ENCODE assay signal across 20 cellular contexts in genomic region chr1:9985001-9985400, GRCh38. TPM values are rescaled to one million over a fixed set of nuclear protein-coding genes. Genes with fewer than 3 reads are reported as not detected.
DNase-seq lines count a peak whose midpoint lies in the region; ATAC-seq, FAIRE-seq and TF ChIP-seq lines count a peak whose summit lies in the region.
"Had no signal": no experiment of that assay in that cellular context is flagged by ENCODE, and none has a peak within 500 bp of the region (broad histone marks: within the 10 kb centered on the region; RNA-seq: fewer than 3 reads in every experiment).

No MANE protein-coding gene starts in this region.

- ATAC-seq in HepG2 (no peak), right lobe of liver (no peak), left lung (peak; percentile 69)
- ATAC-seq: CD8-positive, alpha-beta T cell; HCT116 had no signal

- CTCF ChIA-PET in HepG2 (lab: Yijun Ruan, JAX; ENCODE audit: low intra/inter-chr PET ratio, low total read pairs) = no interaction called here
- CTCF ChIA-PET in CD4-positive, alpha-beta memory T cell (lab: Charles Lee; ENCODE audit: partially characterized antibody) = interaction anchor here (0.6 kb wide), 1 partner anchor 182 kb away, joined by 3 read pairs; no protein-coding TSS in a partner anchor

- DNase-seq in HepG2 (ENCODE audit: low spot score) (no peak), right lobe of liver (no peak), choroid plexus epithelial cell (ENCODE audit: low read depth) (peak; percentile 77), left lung (no peak), dermis blood vessel endothelial cell (no peak), activated gamma-delta T cell treated with Interleukin-2 at 50 U/mL for 16 hours (no peak), HUDEP-2 (lab: John Stamatoyannopoulos, UW; ENCODE audit: unreplicated experiment in 76 of 76) (no peak)
- no peak for DNase-seq in CD4-positive, alpha-beta memory T cell
- DNase-seq: ACHN; BE2C; CD8-positive, alpha-beta T cell; GM23248; KBM-7; NCI-H146; NCI-H2107; SHP77 treated with DMSO at 0.1 percent for 48 hours had no signal

- no TSS peak for BruUV-seq in HepG2 (replicated peaks; lab: Mats Ljungman, UMichigan)

- no peak overlapping the region for H3K27ac Mint-ChIP-seq in CD4-positive, alpha-beta memory T cell
- H3K27ac Mint-ChIP-seq: CD8-positive, alpha-beta T cell had no signal

- intact Hi-C loops in HepG2 (cut with micrococcal nuclease; ENCODE audit: unreplicated experiment) = no loop called here
- intact Hi-C loops in right lobe of liver (cut with DNase I) = no loop called here
- intact Hi-C loops in left lung (cut with DNase I) = no loop called here
- intact Hi-C loops in CD4-positive, alpha-beta memory T cell (cut with micrococcal nuclease) = no loop called here

- in situ Hi-C loops in HepG2 (cut with HindIII; ENCODE audit: extremely low pct_ligation_motif_present, low pct_unique_long_range_greater_than_20kb) = no loop called here

- no peak overlapping the region for H3K4me3 ChIP-seq in HepG2 (replicated peaks in 1 of 3; ENCODE audit: insufficient read depth in 1 of 3, low read depth in 2 of 3, low read length in 3 of 3)
- no peak overlapping the region for H3K4me3 ChIP-seq in right lobe of liver
- H3K4me3 ChIP-seq in choroid plexus epithelial cell (ENCODE audit: low read depth, low read length) = no peak overlapping the region
- H3K4me3 ChIP-seq in left lung = no peak overlapping the region
- no peak overlapping the region for H3K4me3 ChIP-seq in CD4-positive, alpha-beta memory T cell (ENCODE audit: low read length in 2 of 2)
- H3K4me3 ChIP-seq: GM23248 had no signal

- WGBS in HepG2 (ENCODE audit: low lambda C conversion rate) = 41% methylated on average over 6 of the region's 6 CpGs
- WGBS in right lobe of liver (ENCODE audit: insufficient coverage, low coverage, low lambda C conversion rate, missing lambda C conversion rate) = 66% methylated on average over 6 of the region's 6 CpGs

- TF ChIP-seq EP300 in HepG2 (IDR thresholded peaks at IDR 0.05; ENCODE audit: low read depth in 2 of 2, low read length in 2 of 2) (no peak), HepG2 (CRISPR knock-in tag; IDR thresholded peaks at IDR 0.05; ENCODE audit: borderline replicate concordance) (no peak)

- H3K27me3 Mint-ChIP-seq in CD4-positive, alpha-beta memory T cell = no peaks in the 10 kb centered on the region

- no peak overlapping the region for H3K27ac ChIP-seq in HepG2 (ENCODE audit: extremely low read length, insufficient read depth, low read length)
- H3K27ac ChIP-seq in right lobe of liver = no peak overlapping the region
- H3K27ac ChIP-seq in left lung = no peak overlapping the region
- H3K27ac ChIP-seq in CD4-positive, alpha-beta memory T cell (ENCODE audit: low read depth, low read length) = no peak overlapping the region
- H3K27ac ChIP-seq: GM23248 had no signal

- FAIRE-seq in HepG2 (lab: Jason Lieb, UNC) = no peak
- FAIRE-seq: D721Med, RCC 7860 had no signal

- no peak for TF ChIP-seq POLR2A in HepG2 (IDR thresholded peaks at IDR 0.05; ENCODE audit: insufficient read depth in 1 of 2, low read depth in 2 of 2, low read length in 2 of 2)
- no peak for TF ChIP-seq POLR2A in right lobe of liver (IDR thresholded peaks at IDR 0.05)

- H3K4me1 ChIP-seq in HepG2 (ENCODE audit: insufficient read depth, low read length) = peaks cover 20% of the 10 kb centered on the region
- no peaks in the 10 kb centered on the region for H3K4me1 ChIP-seq in right lobe of liver
- H3K4me1 ChIP-seq in left lung = peaks cover 0 to 5% of the 10 kb centered on the region in 2 donors
- no peaks in the 10 kb centered on the region for H3K4me1 ChIP-seq in CD4-positive, alpha-beta memory T cell (ENCODE audit: insufficient read depth, low read length)
- H3K4me1 ChIP-seq: BE2C had no signal

- POLR2A ChIA-PET in HepG2 (lab: Yijun Ruan, JAX) = no interaction called here
- POLR2A ChIA-PET in CD4-positive, alpha-beta memory T cell (lab: Charles Lee; ENCODE audit: partially characterized antibody) = no interaction called here

- H2AFZ ChIP-seq in HepG2 (ENCODE audit: low read length) = no peak overlapping the region
- H2AFZ ChIP-seq: GM23248 had no signal

- no peak overlapping the region for H3K9ac ChIP-seq in HepG2 (ENCODE audit: insufficient read depth, low read depth, low read length)
- H3K9ac ChIP-seq: GM23248 had no signal

- H3K79me2 ChIP-seq in HepG2 (ENCODE audit: insufficient read depth, low read length) = no peaks in the 10 kb centered on the region

- peaks cover 2 to 7% of the 10 kb centered on the region in 2 experiments; a peak in 2 of 5 replicates for H3K36me3 ChIP-seq in HepG2 (replicated peaks in 1 of 2; ENCODE audit: control insufficient read depth in 1 of 2, insufficient read depth in 2 of 2, low read length in 2 of 2)
- H3K36me3 ChIP-seq in right lobe of liver = peaks cover 0 to 25% (median 14%) of the 10 kb centered on the region in 4 donors
- H3K36me3 ChIP-seq in left lung = peaks cover 0 to 40% of the 10 kb centered on the region in 2 donors
- H3K36me3 ChIP-seq in CD4-positive, alpha-beta memory T cell (ENCODE audit: insufficient read depth, low read length) = no peaks in the 10 kb centered on the region
- H3K36me3 ChIP-seq: BE2C had no signal

- H3K4me1 Mint-ChIP-seq in CD4-positive, alpha-beta memory T cell = no peaks in the 10 kb centered on the region

- H3K27me3 ChIP-seq in HepG2 (ENCODE audit: control insufficient read depth in 1 of 2, insufficient read depth in 2 of 2, low read length in 2 of 2) = no peaks in the 10 kb centered on the region
- no peaks in the 10 kb centered on the region for H3K27me3 ChIP-seq in right lobe of liver
- no peaks in the 10 kb centered on the region for H3K27me3 ChIP-seq in left lung
- no peaks in the 10 kb centered on the region for H3K27me3 ChIP-seq in CD4-positive, alpha-beta memory T cell (ENCODE audit: insufficient read depth, low read length)
- H3K27me3 ChIP-seq: BE2C had no signal

- H3K9me3 ChIP-seq in HepG2 (ENCODE audit: low read length) (no peaks in the 10 kb centered on the region), right lobe of liver (no peaks in the 10 kb centered on the region), left lung (no peaks in the 10 kb centered on the region)
- H3K9me3 ChIP-seq in CD4-positive, alpha-beta memory T cell (ENCODE audit: control insufficient read depth in 1 of 2, low read length in 2 of 2) = no peaks in the 10 kb centered on the region
- H3K9me3 ChIP-seq: BE2C had no signal

- no peak for TF ChIP-seq CTCF in HepG2 (CRISPR knock-in tag; IDR thresholded peaks at IDR 0.05)
- TF ChIP-seq CTCF in right lobe of liver (IDR thresholded peaks at IDR 0.05) = no peak
- no peak for TF ChIP-seq CTCF in choroid plexus epithelial cell (conservative IDR thresholded peaks at IDR 0.05; ENCODE audit: low read depth, low read length)
- no peak for TF ChIP-seq CTCF in left lung (IDR thresholded peaks at IDR 0.05)

- H3K4me2 ChIP-seq in HepG2 (ENCODE audit: low read depth, low read length) = no peak overlapping the region

- no peak for TF ChIP-seq RAD21 in HepG2 (CRISPR knock-in tag; IDR thresholded peaks at IDR 0.05)

- no peak overlapping the region for H3K4me3 Mint-ChIP-seq in CD4-positive, alpha-beta memory T cell
- H3K4me3 Mint-ChIP-seq: CD8-positive, alpha-beta T cell had no signal

- H3K36me3 Mint-ChIP-seq in CD4-positive, alpha-beta memory T cell = peaks cover 11 to 12% of the 10 kb centered on the region in 2 donors

- H3K9me3 Mint-ChIP-seq in CD4-positive, alpha-beta memory T cell = no peaks in the 10 kb centered on the region
- H3K9me3 Mint-ChIP-seq: CD8-positive, alpha-beta T cell had no signal

- no peaks in the 10 kb centered on the region for H4K20me1 ChIP-seq in HepG2 (ENCODE audit: insufficient read depth, low read length)

RNA-seq across cellular contexts. Expression of gene RBP7, which starts 12.0 kb away (rescaled TPM):
- 2.0 and 2.3 TPM in 2 replicates for total RNA-seq in HepG2 (2016; rRNA removed; fragmentation: Illumina TruSeq; extraction: Trizol)
- 0.71 and 0.88 TPM in 2 replicates for total RNA-seq in HepG2 (2016; cell fraction: cytosol; rRNA removed; fragmentation: Illumina TruSeq; extraction: Trizol; ENCODE audit: low read depth)
- total RNA-seq in HepG2 (2016; cell fraction: insoluble cytoplasmic fraction; rRNA removed; fragmentation: Illumina TruSeq; extraction: Trizol) = 1.5 and 1.9 TPM in 2 replicates
- 2.0 and 2.2 TPM in 2 replicates for total RNA-seq in HepG2 (2016; cell fraction: membrane; rRNA removed; fragmentation: Illumina TruSeq; extraction: Trizol)
- 0.71 TPM in 1 of 2 replicates, not detected in the other for total RNA-seq in HepG2 (2016; cell fraction: nucleus; rRNA removed; fragmentation: Illumina TruSeq; extraction: Trizol)
- 1.6 and 2.0 TPM in 2 replicates for polyA plus RNA-seq in HepG2 (2011; rRNA removed)
- polyA plus RNA-seq in HepG2 (2011; cell fraction: cytosol; rRNA removed) = 0.90 and 1.5 TPM in 2 replicates
- not detected in 2 replicates for polyA plus RNA-seq in HepG2 (2011; cell fraction: nucleus; rRNA removed)
- polyA plus RNA-seq in HepG2 (2012) = 1.7 and 2.5 TPM in 2 replicates
- 2.7 and 3.6 TPM in 2 replicates for polyA plus RNA-seq in HepG2 (2016; cell fraction: cytosol; fragmentation: Illumina TruSeq; extraction: Trizol; ENCODE audit: low read depth)
- polyA plus RNA-seq in HepG2 (2016; cell fraction: insoluble cytoplasmic fraction; fragmentation: Illumina TruSeq; extraction: Trizol; ENCODE audit: low read depth) = 3.0 and 4.6 TPM in 2 replicates
- polyA plus RNA-seq in HepG2 (2016; cell fraction: membrane; fragmentation: Illumina TruSeq; extraction: Trizol; ENCODE audit: low read depth) = 2.2 and 3.1 TPM in 2 replicates
- 0.88 and 0.90 TPM in 2 replicates for polyA plus RNA-seq in HepG2 (2016; cell fraction: nucleus; fragmentation: Illumina TruSeq; extraction: Trizol; ENCODE audit: insufficient read depth, low read depth)
- polyA minus RNA-seq in HepG2 (2011; rRNA and poly(A)+ RNA removed; ENCODE audit: low replicate concordance) = 0.88 TPM in 1 of 2 replicates, not detected in the other
- polyA minus RNA-seq in HepG2 (2011; cell fraction: cytosol; rRNA and poly(A)+ RNA removed) = 1.1 TPM in 1 of 2 replicates, not detected in the other
- polyA minus RNA-seq in HepG2 (2011; cell fraction: nucleus; rRNA and poly(A)+ RNA removed) = not detected in 2 replicates
- 1 to 10 TPM; 1.7 to 5.1 (median 3.0) TPM for total RNA-seq in right lobe of liver
- total RNA-seq in left lung = 1 to 10 TPM; 2.0 to 4.6 TPM
- 0.28 and 0.34 TPM in 2 replicates for total RNA-seq in dermis blood vessel endothelial cell
- total RNA-seq in CD4-positive, alpha-beta memory T cell = not detected
- not detected for polyA plus RNA-seq in CD4-positive, alpha-beta memory T cell
- total RNA-seq: CD8-positive, alpha-beta T cell; GM23248; HT1080 had no signal
- polyA plus RNA-seq: GM23248 had no signal

RNA-seq across cellular contexts. Expression of gene NMNAT1, which starts 41.7 kb away (rescaled TPM):
- total RNA-seq in HepG2 (2016; rRNA removed; fragmentation: Illumina TruSeq; extraction: Trizol) = 12.2 and 14.5 TPM in 2 replicates
- total RNA-seq in HepG2 (2016; cell fraction: cytosol; rRNA removed; fragmentation: Illumina TruSeq; extraction: Trizol; ENCODE audit: low read depth) = 6.7 and 7.9 TPM in 2 replicates
- 12.6 and 15.6 TPM in 2 replicates for total RNA-seq in HepG2 (2016; cell fraction: insoluble cytoplasmic fraction; rRNA removed; fragmentation: Illumina TruSeq; extraction: Trizol)
- total RNA-seq in HepG2 (2016; cell fraction: membrane; rRNA removed; fragmentation: Illumina TruSeq; extraction: Trizol) = 7.0 and 8.2 TPM in 2 replicates
- 6.1 and 8.7 TPM in 2 replicates for total RNA-seq in HepG2 (2016; cell fraction: nucleus; rRNA removed; fragmentation: Illumina TruSeq; extraction: Trizol)
- 5.4 and 5.6 TPM in 2 replicates for polyA plus RNA-seq in HepG2 (2011; rRNA removed)
- 3.9 and 4.7 TPM in 2 replicates for polyA plus RNA-seq in HepG2 (2011; cell fraction: cytosol; rRNA removed)
- polyA plus RNA-seq in HepG2 (2011; cell fraction: nucleus; rRNA removed) = 2.7 and 2.9 TPM in 2 replicates
- polyA plus RNA-seq in HepG2 (2012) = 5.8 and 11.4 TPM in 2 replicates
- 1.5 and 1.8 TPM in 2 replicates for polyA plus RNA-seq in HepG2 (2016; cell fraction: cytosol; fragmentation: Illumina TruSeq; extraction: Trizol; ENCODE audit: low read depth)
- 9.4 and 9.5 TPM in 2 replicates for polyA plus RNA-seq in HepG2 (2016; cell fraction: insoluble cytoplasmic fraction; fragmentation: Illumina TruSeq; extraction: Trizol; ENCODE audit: low read depth)
- polyA plus RNA-seq in HepG2 (2016; cell fraction: membrane; fragmentation: Illumina TruSeq; extraction: Trizol; ENCODE audit: low read depth) = 2.7 and 3.0 TPM in 2 replicates
- polyA plus RNA-seq in HepG2 (2016; cell fraction: nucleus; fragmentation: Illumina TruSeq; extraction: Trizol; ENCODE audit: insufficient read depth, low read depth) = 7.0 and 7.5 TPM in 2 replicates
- polyA minus RNA-seq in HepG2 (2011; rRNA and poly(A)+ RNA removed; ENCODE audit: low replicate concordance) = 9.3 and 11.0 TPM in 2 replicates
- polyA minus RNA-seq in HepG2 (2011; cell fraction: cytosol; rRNA and poly(A)+ RNA removed) = 4.8 and 5.8 TPM in 2 replicates
- polyA minus RNA-seq in HepG2 (2011; cell fraction: nucleus; rRNA and poly(A)+ RNA removed) = 10.2 and 12.2 TPM in 2 replicates
- 1 to 10 TPM; 5.3 to 8.8 (median 7.6) TPM for total RNA-seq in right lobe of liver
- 10 to 100 TPM; 11.4 to 11.7 TPM for total RNA-seq in left lung
- total RNA-seq in dermis blood vessel endothelial cell = 15.3 and 16.7 TPM in 2 replicates
- total RNA-seq in CD4-positive, alpha-beta memory T cell = 1 to 10 TPM; 6.1 to 6.7 TPM
- polyA plus RNA-seq in CD4-positive, alpha-beta memory T cell = 1 to 10 TPM in 1 of 2 donors, under 1 TPM in 1; 0.57 to 6.3 TPM

RNA-seq across cellular contexts. Expression of gene LZIC, which starts 41.8 kb away (rescaled TPM):
- total RNA-seq in HepG2 (2016; rRNA removed; fragmentation: Illumina TruSeq; extraction: Trizol) = 71.8 and 119 TPM in 2 replicates
- total RNA-seq in HepG2 (2016; cell fraction: cytosol; rRNA removed; fragmentation: Illumina TruSeq; extraction: Trizol; ENCODE audit: low read depth) = 53.5 and 59.6 TPM in 2 replicates
- total RNA-seq in HepG2 (2016; cell fraction: insoluble cytoplasmic fraction; rRNA removed; fragmentation: Illumina TruSeq; extraction: Trizol) = 69.8 and 119 TPM in 2 replicates
- total RNA-seq in HepG2 (2016; cell fraction: membrane; rRNA removed; fragmentation: Illumina TruSeq; extraction: Trizol) = 70.4 and 80.8 TPM in 2 replicates
- total RNA-seq in HepG2 (2016; cell fraction: nucleus; rRNA removed; fragmentation: Illumina TruSeq; extraction: Trizol) = 28.4 and 29.3 TPM in 2 replicates
- polyA plus RNA-seq in HepG2 (2011; rRNA removed) = 17.2 and 25.2 TPM in 2 replicates
- 9.2 and 15.1 TPM in 2 replicates for polyA plus RNA-seq in HepG2 (2011; cell fraction: cytosol; rRNA removed)
- 4.6 and 6.2 TPM in 2 replicates for polyA plus RNA-seq in HepG2 (2011; cell fraction: nucleus; rRNA removed)
- 33.4 and 46.4 TPM in 2 replicates for polyA plus RNA-seq in HepG2 (2012)
- 40.3 and 68.0 TPM in 2 replicates for polyA plus RNA-seq in HepG2 (2016; cell fraction: cytosol; fragmentation: Illumina TruSeq; extraction: Trizol; ENCODE audit: low read depth)
- 101 and 109 TPM in 2 replicates for polyA plus RNA-seq in HepG2 (2016; cell fraction: insoluble cytoplasmic fraction; fragmentation: Illumina TruSeq; extraction: Trizol; ENCODE audit: low read depth)
- 50.9 and 64.5 TPM in 2 replicates for polyA plus RNA-seq in HepG2 (2016; cell fraction: membrane; fragmentation: Illumina TruSeq; extraction: Trizol; ENCODE audit: low read depth)
- 41.7 and 43.7 TPM in 2 replicates for polyA plus RNA-seq in HepG2 (2016; cell fraction: nucleus; fragmentation: Illumina TruSeq; extraction: Trizol; ENCODE audit: insufficient read depth, low read depth)
- polyA minus RNA-seq in HepG2 (2011; rRNA and poly(A)+ RNA removed; ENCODE audit: low replicate concordance) = 7.7 and 9.9 TPM in 2 replicates
- polyA minus RNA-seq in HepG2 (2011; cell fraction: cytosol; rRNA and poly(A)+ RNA removed) = 17.2 and 17.4 TPM in 2 replicates
- 12.1 and 14.7 TPM in 2 replicates for polyA minus RNA-seq in HepG2 (2011; cell fraction: nucleus; rRNA and poly(A)+ RNA removed)
- 10 to 100 TPM; 10.6 to 18.5 (median 15.9) TPM for total RNA-seq in right lobe of liver
- total RNA-seq in left lung = 10 to 100 TPM; 26.6 to 32.0 TPM
- total RNA-seq in dermis blood vessel endothelial cell = 29.1 and 31.0 TPM in 2 replicates
- total RNA-seq in CD4-positive, alpha-beta memory T cell = 10 to 100 TPM; 34.0 to 34.8 TPM
- 10 to 100 TPM; 25.7 to 39.3 TPM for polyA plus RNA-seq in CD4-positive, alpha-beta memory T cell

RNA-seq across cellular contexts. Expression of gene UBE4B, which starts 47.8 kb away (rescaled TPM):
- 24.8 and 32.0 TPM in 2 replicates for total RNA-seq in HepG2 (2016; rRNA removed; fragmentation: Illumina TruSeq; extraction: Trizol)
- total RNA-seq in HepG2 (2016; cell fraction: cytosol; rRNA removed; fragmentation: Illumina TruSeq; extraction: Trizol; ENCODE audit: low read depth) = 8.2 and 8.9 TPM in 2 replicates
- total RNA-seq in HepG2 (2016; cell fraction: insoluble cytoplasmic fraction; rRNA removed; fragmentation: Illumina TruSeq; extraction: Trizol) = 25.2 and 27.0 TPM in 2 replicates
- 17.6 and 18.3 TPM in 2 replicates for total RNA-seq in HepG2 (2016; cell fraction: membrane; rRNA removed; fragmentation: Illumina TruSeq; extraction: Trizol)
- 21.7 and 24.4 TPM in 2 replicates for total RNA-seq in HepG2 (2016; cell fraction: nucleus; rRNA removed; fragmentation: Illumina TruSeq; extraction: Trizol)
- 15.2 and 15.3 TPM in 2 replicates for polyA plus RNA-seq in HepG2 (2011; rRNA removed)
- 13.1 and 13.4 TPM in 2 replicates for polyA plus RNA-seq in HepG2 (2011; cell fraction: cytosol; rRNA removed)
- 27.1 and 31.0 TPM in 2 replicates for polyA plus RNA-seq in HepG2 (2011; cell fraction: nucleus; rRNA removed)
- 30.9 and 36.8 TPM in 2 replicates for polyA plus RNA-seq in HepG2 (2012)
- polyA plus RNA-seq in HepG2 (2016; cell fraction: cytosol; fragmentation: Illumina TruSeq; extraction: Trizol; ENCODE audit: low read depth) = 3.9 and 4.2 TPM in 2 replicates
- polyA plus RNA-seq in HepG2 (2016; cell fraction: insoluble cytoplasmic fraction; fragmentation: Illumina TruSeq; extraction: Trizol; ENCODE audit: low read depth) = 26.3 and 39.4 TPM in 2 replicates
- 12.1 and 14.1 TPM in 2 replicates for polyA plus RNA-seq in HepG2 (2016; cell fraction: membrane; fragmentation: Illumina TruSeq; extraction: Trizol; ENCODE audit: low read depth)
- 34.1 and 39.2 TPM in 2 replicates for polyA plus RNA-seq in HepG2 (2016; cell fraction: nucleus; fragmentation: Illumina TruSeq; extraction: Trizol; ENCODE audit: insufficient read depth, low read depth)
- 27.1 and 39.8 TPM in 2 replicates for polyA minus RNA-seq in HepG2 (2011; rRNA and poly(A)+ RNA removed; ENCODE audit: low replicate concordance)
- 20.1 and 22.2 TPM in 2 replicates for polyA minus RNA-seq in HepG2 (2011; cell fraction: cytosol; rRNA and poly(A)+ RNA removed)
- polyA minus RNA-seq in HepG2 (2011; cell fraction: nucleus; rRNA and poly(A)+ RNA removed) = 26.5 and 28.8 TPM in 2 replicates
- 10 to 100 TPM; 11.4 to 27.9 (median 22.6) TPM for total RNA-seq in right lobe of liver
- total RNA-seq in left lung = 10 to 100 TPM; 38.0 to 44.0 TPM
- 23.0 and 44.9 TPM in 2 replicates for total RNA-seq in dermis blood vessel endothelial cell
- 10 to 100 TPM; 44.1 to 47.6 TPM for total RNA-seq in CD4-positive, alpha-beta memory T cell
- 1 to 10 TPM; 4.6 to 9.8 TPM for polyA plus RNA-seq in CD4-positive, alpha-beta memory T cell
